Comparison of ENCODE assay signal across 7 cellular contexts in genomic region chr18:79944126-79944731, GRCh38. TPM values are rescaled to one million over a fixed set of nuclear protein-coding genes. Genes with fewer than 3 reads are reported as not detected.
A peak's percentile ranks its signal among the peaks of the same experiment; 100 is the strongest.
DNase-seq lines count a peak whose midpoint lies in the region; ATAC-seq, FAIRE-seq and TF ChIP-seq lines count a peak whose summit lies in the region.

No MANE protein-coding gene starts in this region.

- H3K4me1 Mint-ChIP-seq in activated T-helper 2 cell treated with anti-CD3 and anti-CD28 coated beads, Interferon-gamma antibody, Interleukin-2, Interleukin-4, amounts not matched to agents 10 μg/mL and 5 μg/mL and 100 μg/mL, durations not matched to agents 14 hours and 24 hours and 36 hours (ENCODE audit: low read depth), result peaks cover 24% of the 10 kb centered on the region

- H3K36me3 ChIP-seq in pancreas, result peaks cover 0 to 7% (median 4%) of the 10 kb centered on the region in 3 donors

- no peak for DNase-seq in activated T-helper 2 cell treated with anti-CD3 and anti-CD28 coated beads, Interferon-gamma antibody, Interleukin-2, Interleukin-4, amounts not matched to agents 10 μg/mL and 5 μg/mL and 100 μg/mL, durations not matched to agents 14 hours and 24 hours and 36 hours (ENCODE audit: low spot score)
- peak; percentile 71 to 91 (median 86) for DNase-seq in pancreas
- no peak for DNase-seq in H54 (ENCODE audit: insufficient read length, low spot score)
- DNase-seq in dedifferentiated amniotic fluid mesenchymal stem cell (ENCODE audit: extremely low spot score), result no peak
- no peak for DNase-seq in H4 (ENCODE audit: low spot score)

- ATAC-seq in GM18909 (IDR thresholded peaks at IDR 0.05; ENCODE audit: poor library complexity, unreplicated experiment) (peak; percentile 62), HG03442 (IDR thresholded peaks at IDR 0.05; ENCODE audit: unreplicated experiment) (peak; percentile 57), pancreas (peak; percentile 88 to 96 (median 91))

- H3K4me3 ChIP-seq in pancreas, result no peak overlapping the region

- H3K27ac ChIP-seq in pancreas, result peak overlapping the region in 2 of 4 donors; percentile 23 to 28

- peak overlapping the region; percentile 63 for H3K27ac Mint-ChIP-seq in activated T-helper 2 cell treated with anti-CD3 and anti-CD28 coated beads, Interferon-gamma antibody, Interleukin-2, Interleukin-4, amounts not matched to agents 10 μg/mL and 5 μg/mL and 100 μg/mL, durations not matched to agents 14 hours and 24 hours and 36 hours

- H3K36me3 Mint-ChIP-seq in activated T-helper 2 cell treated with anti-CD3 and anti-CD28 coated beads, Interferon-gamma antibody, Interleukin-2, Interleukin-4, amounts not matched to agents 10 μg/mL and 5 μg/mL and 100 μg/mL, durations not matched to agents 14 hours and 24 hours and 36 hours (ENCODE audit: low read depth), result peaks cover 48% of the 10 kb centered on the region

- intact Hi-C loops in activated T-helper 2 cell treated with anti-CD3 and anti-CD28 coated beads, Interferon-gamma antibody, Interleukin-2, Interleukin-4, amounts not matched to agents 10 μg/mL and 5 μg/mL and 100 μg/mL, durations not matched to agents 14 hours and 24 hours and 36 hours (cut with micrococcal nuclease), result loop anchor here (1.0 kb wide), 1 partner anchor 39 kb away; no protein-coding TSS in a partner anchor
- intact Hi-C loops in pancreas (cut with DNase I), result no loop called here

- no peak for TF ChIP-seq POLR2A in H54 (IDR thresholded peaks at IDR 0.05; ENCODE audit: low read depth, low read length)

- peak overlapping the region; percentile 5 for H3K4me3 Mint-ChIP-seq in activated T-helper 2 cell treated with anti-CD3 and anti-CD28 coated beads, Interferon-gamma antibody, Interleukin-2, Interleukin-4, amounts not matched to agents 10 μg/mL and 5 μg/mL and 100 μg/mL, durations not matched to agents 14 hours and 24 hours and 36 hours (ENCODE audit: low read depth)

- H3K9me3 Mint-ChIP-seq in activated T-helper 2 cell treated with anti-CD3 and anti-CD28 coated beads, Interferon-gamma antibody, Interleukin-2, Interleukin-4, amounts not matched to agents 10 μg/mL and 5 μg/mL and 100 μg/mL, durations not matched to agents 14 hours and 24 hours and 36 hours, result no peaks in the 10 kb centered on the region

- no peak for TF ChIP-seq CTCF in pancreas (IDR thresholded peaks at IDR 0.05)

- H3K27me3 ChIP-seq in pancreas, result no peaks in the 10 kb centered on the region

- FAIRE-seq in pancreas (lab: Jason Lieb, UNC) (no peak), H54 (lab: Jason Lieb, UNC) (no peak)

- H3K9me3 ChIP-seq in pancreas, result no peaks in the 10 kb centered on the region

- no peaks in the 10 kb centered on the region for H3K27me3 Mint-ChIP-seq in activated T-helper 2 cell treated with anti-CD3 and anti-CD28 coated beads, Interferon-gamma antibody, Interleukin-2, Interleukin-4, amounts not matched to agents 10 μg/mL and 5 μg/mL and 100 μg/mL, durations not matched to agents 14 hours and 24 hours and 36 hours (ENCODE audit: low read depth)

- H3K4me1 ChIP-seq in pancreas, result peaks cover 0 to 24% (median 15%) of the 10 kb centered on the region in 3 donors

- 33 to 37% methylated on average over 10 to 11 of the region's 11 CpGs for WGBS in pancreas, 2 donors

RNA-seq across cellular contexts. Expression of gene SLC66A2, which starts 7.2 kb away (rescaled TPM):
- 48.1 and 49.5 TPM in 2 replicates for total RNA-seq in activated T-helper 2 cell treated with anti-CD3 and anti-CD28 coated beads, Interferon-gamma antibody, Interleukin-2, Interleukin-4, amounts not matched to agents 10 μg/mL and 5 μg/mL and 100 μg/mL, durations not matched to agents 14 hours and 24 hours and 36 hours
- total RNA-seq in pancreas, result 10 to 100 TPM; 19.6 to 24.3 (median 21.7) TPM
- polyA plus RNA-seq in pancreas, result 10 to 100 TPM; 34.1 to 36.1 TPM
- 17.4 and 25.6 TPM in 2 replicates for total RNA-seq in H4 (2014; rRNA removed; shearing (Covaris generic))

RNA-seq across cellular contexts. Expression of gene HSBP1L1, which starts 20.2 kb away (rescaled TPM):
- total RNA-seq in activated T-helper 2 cell treated with anti-CD3 and anti-CD28 coated beads, Interferon-gamma antibody, Interleukin-2, Interleukin-4, amounts not matched to agents 10 μg/mL and 5 μg/mL and 100 μg/mL, durations not matched to agents 14 hours and 24 hours and 36 hours, result 12.0 and 15.5 TPM in 2 replicates
- 10 to 100 TPM in 5 of 6 donors, 1 to 10 TPM in 1; 9.2 to 14.6 (median 12.7) TPM for total RNA-seq in pancreas
- polyA plus RNA-seq in pancreas, result 10 to 100 TPM; 42.9 to 43.6 TPM
- 16.9 and 26.2 TPM in 2 replicates for total RNA-seq in H4 (2014; rRNA removed; shearing (Covaris generic))

RNA-seq across cellular contexts. Expression of gene TXNL4A, which starts 44.1 kb away (rescaled TPM):
- 181 and 194 TPM in 2 replicates for total RNA-seq in activated T-helper 2 cell treated with anti-CD3 and anti-CD28 coated beads, Interferon-gamma antibody, Interleukin-2, Interleukin-4, amounts not matched to agents 10 μg/mL and 5 μg/mL and 100 μg/mL, durations not matched to agents 14 hours and 24 hours and 36 hours
- total RNA-seq in pancreas, result 10 to 100 TPM; 40.5 to 60.8 (median 46.0) TPM
- polyA plus RNA-seq in pancreas, result 10 to 100 TPM; 50.9 to 64.6 TPM
- 144 and 146 TPM in 2 replicates for total RNA-seq in H4 (2014; rRNA removed; shearing (Covaris generic))

Comparison
In these comparisons a context has a peak if more than half of its experiments do, and no peak if none do; other contexts are left out.
1. DNase-seq: peak in pancreas (6 of 6); none in activated T-helper 2 cell treated with anti-CD3 and anti-CD28 coated beads, Interferon-gamma antibody, Interleukin-2, Interleukin-4, amounts not matched to agents 10 μg/mL and 5 μg/mL and 100 μg/mL, durations not matched to agents 14 hours and 24 hours and 36 hours (single experiment), H54 (single experiment), dedifferentiated amniotic fluid mesenchymal stem cell (single experiment) and H4 (single experiment).
2. Peak in every context shown above with its lines, with median percentiles within 50 percentile points of each other: ATAC-seq.